In the genomic region with DNA sequence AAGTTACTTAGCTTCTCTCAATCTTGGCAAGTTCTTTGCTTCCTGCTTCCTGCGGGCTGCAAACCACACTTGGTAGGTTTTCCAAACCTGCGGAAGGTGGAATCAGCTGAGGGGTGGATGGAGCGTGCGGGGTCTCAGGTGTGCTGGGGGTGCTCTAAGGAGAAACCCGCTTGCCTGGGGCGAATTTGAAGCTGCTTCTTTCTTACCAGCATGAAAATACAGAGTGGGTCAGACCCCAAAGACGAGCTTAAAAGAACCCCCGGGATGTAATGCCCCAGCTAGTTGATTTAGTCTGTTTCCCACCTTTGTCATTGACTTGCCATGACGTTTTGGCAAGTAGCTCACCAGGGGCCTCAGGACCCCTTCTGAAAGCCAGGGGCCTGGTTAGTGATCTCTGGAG, we compare ENCODE assay signal across 2 cellular contexts.
TF ChIP-seq lines count a peak whose summit lies in the region.

No MANE protein-coding gene starts in this region.

TF ChIP-seq in A549, 52 proteins besides CTCF, POLR2A, EP300 and RAD21:
- TF ChIP-seq RFX5 (IDR thresholded peaks at IDR 0.05) (no peak), HEYL (CRISPR knock-in tag; IDR thresholded peaks at IDR 0.05) (no peak), BHLHE40 (IDR thresholded peaks at IDR 0.05; ENCODE audit: low read depth, low read length) (no peak), JUN (IDR thresholded peaks at IDR 0.05) (no peak), SREBF2 (IDR thresholded peaks at IDR 0.05) (no peak), NR3C1 (IDR thresholded peaks at IDR 0.05) (no peak), ZC3H11A (IDR thresholded peaks at IDR 0.05) (no peak), EHF (CRISPR knock-in tag; IDR thresholded peaks at IDR 0.05) (no peak), CBX2 (IDR thresholded peaks at IDR 0.05; ENCODE audit: borderline replicate concordance, low read depth) (no peak), SMC3 (IDR thresholded peaks at IDR 0.05) (no peak), HOXB5 (CRISPR knock-in tag; IDR thresholded peaks at IDR 0.05) (no peak)
- TF ChIP-seq, protein P1, sequence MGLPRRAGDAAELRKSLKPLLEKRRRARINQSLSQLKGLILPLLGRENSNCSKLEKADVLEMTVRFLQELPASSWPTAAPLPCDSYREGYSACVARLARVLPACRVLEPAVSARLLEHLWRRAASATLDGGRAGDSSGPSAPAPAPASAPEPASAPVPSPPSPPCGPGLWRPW (IDR thresholded peaks at IDR 0.05), result no peak
- TF ChIP-seq, protein P2, sequence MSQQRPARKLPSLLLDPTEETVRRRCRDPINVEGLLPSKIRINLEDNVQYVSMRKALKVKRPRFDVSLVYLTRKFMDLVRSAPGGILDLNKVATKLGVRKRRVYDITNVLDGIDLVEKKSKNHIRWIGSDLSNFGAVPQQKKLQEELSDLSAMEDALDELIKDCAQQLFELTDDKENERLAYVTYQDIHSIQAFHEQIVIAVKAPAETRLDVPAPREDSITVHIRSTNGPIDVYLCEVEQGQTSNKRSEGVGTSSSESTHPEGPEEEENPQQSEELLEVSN (IDR thresholded peaks at IDR 0.05; ENCODE audit: borderline replicate concordance, low read depth), result no peak
- TF ChIP-seq, protein P3, sequence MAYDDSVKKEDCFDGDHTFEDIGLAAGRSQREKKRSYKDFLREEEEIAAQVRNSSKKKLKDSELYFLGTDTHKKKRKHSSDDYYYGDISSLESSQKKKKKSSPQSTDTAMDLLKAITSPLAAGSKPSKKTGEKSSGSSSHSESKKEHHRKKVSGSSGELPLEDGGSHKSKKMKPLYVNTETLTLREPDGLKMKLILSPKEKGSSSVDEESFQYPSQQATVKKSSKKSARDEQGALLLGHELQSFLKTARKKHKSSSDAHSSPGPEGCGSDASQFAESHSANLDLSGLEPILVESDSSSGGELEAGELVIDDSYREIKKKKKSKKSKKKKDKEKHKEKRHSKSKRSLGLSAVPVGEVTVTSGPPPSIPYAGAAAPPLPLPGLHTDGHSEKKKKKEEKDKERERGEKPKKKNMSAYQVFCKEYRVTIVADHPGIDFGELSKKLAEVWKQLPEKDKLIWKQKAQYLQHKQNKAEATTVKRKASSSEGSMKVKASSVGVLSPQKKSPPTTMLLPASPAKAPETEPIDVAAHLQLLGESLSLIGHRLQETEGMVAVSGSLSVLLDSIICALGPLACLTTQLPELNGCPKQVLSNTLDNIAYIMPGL (CRISPR knock-in tag; IDR thresholded peaks at IDR 0.05; ENCODE audit: borderline replicate concordance), result no peak

TF ChIP-seq in IMR-90, 13 proteins besides CTCF, POLR2A, EP300 and RAD21:
- TF ChIP-seq MAFK (IDR thresholded peaks at IDR 0.05; ENCODE audit: low read depth, low read length), result no peak
- no peak for TF ChIP-seq RFX5 (IDR thresholded peaks at IDR 0.05; ENCODE audit: low read depth, low read length)
- TF ChIP-seq CHD1 (IDR thresholded peaks at IDR 0.05; ENCODE audit: low read depth, low read length), result no peak
- no peak for TF ChIP-seq RCOR1 (IDR thresholded peaks at IDR 0.05; ENCODE audit: insufficient replicate concordance, low read length)
- no peak for TF ChIP-seq MAZ (IDR thresholded peaks at IDR 0.05; ENCODE audit: borderline replicate concordance, low read depth, low read length)
- TF ChIP-seq MXI1 (IDR thresholded peaks at IDR 0.05; ENCODE audit: borderline replicate concordance, low read depth, low read length), result no peak
- no peak for TF ChIP-seq FOS (IDR thresholded peaks at IDR 0.05; ENCODE audit: low read depth, low read length)
- TF ChIP-seq CEBPB (IDR thresholded peaks at IDR 0.05; ENCODE audit: low read depth, low read length), result no peak
- TF ChIP-seq, protein P4, sequence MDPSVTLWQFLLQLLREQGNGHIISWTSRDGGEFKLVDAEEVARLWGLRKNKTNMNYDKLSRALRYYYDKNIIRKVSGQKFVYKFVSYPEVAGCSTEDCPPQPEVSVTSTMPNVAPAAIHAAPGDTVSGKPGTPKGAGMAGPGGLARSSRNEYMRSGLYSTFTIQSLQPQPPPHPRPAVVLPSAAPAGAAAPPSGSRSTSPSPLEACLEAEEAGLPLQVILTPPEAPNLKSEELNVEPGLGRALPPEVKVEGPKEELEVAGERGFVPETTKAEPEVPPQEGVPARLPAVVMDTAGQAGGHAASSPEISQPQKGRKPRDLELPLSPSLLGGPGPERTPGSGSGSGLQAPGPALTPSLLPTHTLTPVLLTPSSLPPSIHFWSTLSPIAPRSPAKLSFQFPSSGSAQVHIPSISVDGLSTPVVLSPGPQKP (IDR thresholded peaks at IDR 0.05; ENCODE audit: borderline replicate concordance, low read depth, low read length), result no peak
- TF ChIP-seq, protein P5, sequence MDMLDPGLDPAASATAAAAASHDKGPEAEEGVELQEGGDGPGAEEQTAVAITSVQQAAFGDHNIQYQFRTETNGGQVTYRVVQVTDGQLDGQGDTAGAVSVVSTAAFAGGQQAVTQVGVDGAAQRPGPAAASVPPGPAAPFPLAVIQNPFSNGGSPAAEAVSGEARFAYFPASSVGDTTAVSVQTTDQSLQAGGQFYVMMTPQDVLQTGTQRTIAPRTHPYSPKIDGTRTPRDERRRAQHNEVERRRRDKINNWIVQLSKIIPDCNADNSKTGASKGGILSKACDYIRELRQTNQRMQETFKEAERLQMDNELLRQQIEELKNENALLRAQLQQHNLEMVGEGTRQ (IDR thresholded peaks at IDR 0.05; ENCODE audit: low read depth, low read length), result no peak
- no peak for TF ChIP-seq SMC3 (IDR thresholded peaks at IDR 0.05; ENCODE audit: low read depth, low read length)
- TF ChIP-seq BHLHE40 (IDR thresholded peaks at IDR 0.05; ENCODE audit: low read depth, low read length), result no peak
- TF ChIP-seq NFE2L2 (IDR thresholded peaks at IDR 0.05; ENCODE audit: low read depth, low read length), result no peak
